Comparison of ENCODE assay signal across 27 cellular contexts in the genomic region with DNA sequence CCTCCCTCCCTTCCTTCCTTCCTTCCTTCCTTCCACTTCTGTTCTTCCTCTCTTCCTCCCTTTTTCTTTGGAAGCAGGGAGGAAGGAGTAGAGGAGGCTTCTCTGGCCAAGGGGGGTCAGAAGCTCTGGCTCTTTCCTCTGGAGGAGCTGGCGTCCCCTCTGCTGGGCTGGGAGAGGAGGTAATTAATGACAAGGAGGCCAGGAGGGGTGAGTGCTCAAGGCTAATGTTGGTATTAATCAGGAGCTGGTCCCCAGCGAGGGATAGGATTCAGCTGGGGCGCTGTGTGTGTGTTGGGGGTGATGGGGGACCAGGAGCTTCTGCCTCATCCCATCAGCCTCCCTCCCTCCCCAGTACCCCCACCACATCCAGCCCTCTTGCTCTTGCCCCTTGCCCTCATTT. TPM values are rescaled to one million over a fixed set of nuclear protein-coding genes. Genes with fewer than 3 reads are reported as not detected.
"Had no signal": no experiment of that assay in that cellular context is flagged by ENCODE, and none has a peak within 500 bp of the region (broad histone marks: within the 10 kb centered on the region; RNA-seq: fewer than 3 reads in every experiment).

No MANE protein-coding gene starts in this region.

- H3K36me3 Mint-ChIP-seq: activated naive CD4-positive, alpha-beta T cell treated with anti-CD3 and anti-CD28 coated beads, Interleukin-2, amount 50 U/mL, for 72 hours; naive thymus-derived CD8-positive, alpha-beta T cell; stimulated activated memory B cell treated with anti-CD40 and anti-IgM and Interleukin-4, amounts not matched to agents 10 μg/mL and 1 μg/mL and 100 μg/mL, for 72 hours had no signal

- H3K9me3 Mint-ChIP-seq: activated naive CD4-positive, alpha-beta T cell treated with anti-CD3 and anti-CD28 coated beads, Interleukin-2, amount 50 U/mL, for 72 hours; activated T-helper 1 cell treated with anti-CD3 and anti-CD28 coated beads, Interleukin-12 subunit alpha, Interleukin-12 subunit beta, Interleukin-2, Interleukin-4 antibody, amounts not matched to agents 30 ng/mL and 10 ng/mL and 1 ng/mL, durations not matched to agents 14 hours and 24 hours and 36 hours; immature natural killer cell; naive thymus-derived CD8-positive, alpha-beta T cell; stimulated activated memory B cell treated with anti-CD40 and anti-IgM and Interleukin-4, amounts not matched to agents 10 μg/mL and 1 μg/mL and 100 μg/mL, for 72 hours had no signal

- FAIRE-seq: astrocyte, bronchial epithelial cell had no signal

- H3K4me3 Mint-ChIP-seq: activated T-helper 1 cell treated with anti-CD3 and anti-CD28 coated beads, Interleukin-12 subunit alpha, Interleukin-12 subunit beta, Interleukin-2, Interleukin-4 antibody, amounts not matched to agents 30 ng/mL and 10 ng/mL and 1 ng/mL, durations not matched to agents 14 hours and 24 hours and 36 hours; immature natural killer cell; naive thymus-derived CD8-positive, alpha-beta T cell; stimulated activated memory B cell treated with anti-CD40 and anti-IgM and Interleukin-4, amounts not matched to agents 10 μg/mL and 1 μg/mL and 100 μg/mL, for 72 hours had no signal

- ATAC-seq: activated naive CD4-positive, alpha-beta T cell treated with anti-CD3 and anti-CD28 coated beads, Interleukin-2, amount 50 U/mL, for 72 hours; esophagus mucosa; gastrocnemius medialis; heart left ventricle; naive thymus-derived CD8-positive, alpha-beta T cell had no signal

- H3K9me3 ChIP-seq: adrenal gland, gastrocnemius medialis, heart left ventricle, spleen, thoracic aorta, upper lobe of left lung had no signal

- H3K27ac ChIP-seq: adrenal gland, gastrocnemius medialis, heart left ventricle, spleen, thoracic aorta, upper lobe of left lung, VCaP had no signal

- H3K27ac Mint-ChIP-seq: activated T-helper 1 cell treated with anti-CD3 and anti-CD28 coated beads, Interleukin-12 subunit alpha, Interleukin-12 subunit beta, Interleukin-2, Interleukin-4 antibody, amounts not matched to agents 30 ng/mL and 10 ng/mL and 1 ng/mL, durations not matched to agents 14 hours and 24 hours and 36 hours; stimulated activated memory B cell treated with anti-CD40 and anti-IgM and Interleukin-4, amounts not matched to agents 10 μg/mL and 1 μg/mL and 100 μg/mL, for 72 hours had no signal

- H3K27me3 ChIP-seq: adrenal gland, upper lobe of left lung had no signal

- DNase-seq: activated CD4-positive, alpha-beta T cell treated with anti-CD3 and anti-CD28 coated beads, Interleukin-2, amount 50 U/mL, for 48 hours; activated gamma-delta T cell treated with Interleukin-2 at 50 U/mL for 16 hours; activated T-cell treated with anti-CD3 and anti-CD28 coated beads for 4 hours; adrenal gland; cerebellar nuclear complex; cortex of kidney; gastrocnemius medialis; immature natural killer cell; kidney glomerular epithelial cell; naive thymus-derived CD8-positive, alpha-beta T cell; occipital lobe; retina; spleen; stimulated activated CD4-positive, alpha-beta T cell treated with anti-CD3 and anti-CD28 coated beads, Interleukin-4, amount 100 ng/mL, for 4 hours; T-helper 2 cell; upper lobe of left lung had no signal

- H3K36me3 ChIP-seq: adrenal gland, gastrocnemius medialis, heart left ventricle, spleen, thoracic aorta, upper lobe of left lung had no signal

- H3K4me3 ChIP-seq: adrenal gland, gastrocnemius medialis, heart left ventricle, spleen, thoracic aorta, upper lobe of left lung had no signal

RNA-seq across cellular contexts. Expression of a gene that starts 6.2 kb away (rescaled TPM):
- polyA plus RNA-seq: naive thymus-derived CD8-positive, alpha-beta T cell had no signal

RNA-seq across cellular contexts. Expression of a gene that starts 26.7 kb away (rescaled TPM):
- total RNA-seq: bronchial epithelial cell; naive thymus-derived CD8-positive, alpha-beta T cell; occipital lobe had no signal

RNA-seq across cellular contexts. Expression of a gene that starts 28.4 kb away (rescaled TPM):
- total RNA-seq: bronchial epithelial cell; esophagus mucosa; gastrocnemius medialis; lower leg skin; naive thymus-derived CD8-positive, alpha-beta T cell; thoracic aorta had no signal
- polyA plus RNA-seq: immature natural killer cell; naive thymus-derived CD8-positive, alpha-beta T cell had no signal

RNA-seq across cellular contexts. Expression of a gene that starts 33.1 kb away (rescaled TPM):
- total RNA-seq: activated naive CD4-positive, alpha-beta T cell treated with anti-CD3 and anti-CD28 coated beads, Interleukin-2, amount 50 U/mL, for 72 hours; activated T-helper 1 cell treated with anti-CD3 and anti-CD28 coated beads, Interleukin-12 subunit alpha, Interleukin-12 subunit beta, Interleukin-2, Interleukin-4 antibody, amounts not matched to agents 30 ng/mL and 10 ng/mL and 1 ng/mL, durations not matched to agents 14 hours and 24 hours and 36 hours; bronchial epithelial cell; esophagus mucosa; gastrocnemius medialis; lower leg skin; naive thymus-derived CD8-positive, alpha-beta T cell; posterior vena cava; thoracic aorta had no signal
- polyA plus RNA-seq: immature natural killer cell; naive thymus-derived CD8-positive, alpha-beta T cell had no signal
